ENCODE assay signal across 1 cellular context in genomic region chr6:40714576-40715500, GRCh38.
A peak's percentile ranks its signal among the peaks of the same experiment; 100 is the strongest.
TF ChIP-seq lines count a peak whose summit lies in the region.

No MANE protein-coding gene starts in this region.

TF ChIP-seq in HepG2, 621 proteins besides CTCF, POLR2A, EP300 and RAD21 (continued from another document and continues in another):
- TF ChIP-seq TCF12 (IDR thresholded peaks at IDR 0.05) = no peak
- TF ChIP-seq TCF12 (CRISPR knock-in tag; IDR thresholded peaks at IDR 0.05) = no peak
- TF ChIP-seq ZFP36L1 (CRISPR knock-in tag; IDR thresholded peaks at IDR 0.05) = no peak; the same call in 1 of the 2 replicates
- TF ChIP-seq TOPORS (CRISPR knock-in tag; IDR thresholded peaks at IDR 0.05) = no peak
- TF ChIP-seq SPEN (CRISPR knock-in tag; IDR thresholded peaks at IDR 0.05; ENCODE audit: low read depth) = no peak
- TF ChIP-seq SRSF4 (IDR thresholded peaks at IDR 0.05; ENCODE audit: low read depth, low read length, poor library complexity, severe bottlenecking) = no peak
- no peak for TF ChIP-seq ZSCAN31 (CRISPR knock-in tag; IDR thresholded peaks at IDR 0.05; ENCODE audit: low read depth)
- no peak for TF ChIP-seq ZNF20 (CRISPR knock-in tag; IDR thresholded peaks at IDR 0.05)
- no peak for TF ChIP-seq ZFP41 (CRISPR knock-in tag; IDR thresholded peaks at IDR 0.05; ENCODE audit: borderline replicate concordance)
- no peak for TF ChIP-seq ZNF101 (CRISPR knock-in tag; IDR thresholded peaks at IDR 0.05; ENCODE audit: borderline replicate concordance, low read depth)
- TF ChIP-seq HNF4A (CRISPR knock-in tag; IDR thresholded peaks at IDR 0.05) = peak; percentile 18; the same call in 1 of the 2 replicates
- no peak for TF ChIP-seq ZNF740 (CRISPR knock-in tag; IDR thresholded peaks at IDR 0.05)
- TF ChIP-seq THAP9 (CRISPR knock-in tag; IDR thresholded peaks at IDR 0.05; ENCODE audit: borderline replicate concordance) = peak; percentile 96
- TF ChIP-seq ZNF382 (CRISPR knock-in tag; IDR thresholded peaks at IDR 0.05; ENCODE audit: borderline replicate concordance) = no peak
- TF ChIP-seq TRIM22 (IDR thresholded peaks at IDR 0.05) = no peak
- peak; percentile 79; the same call in 1 of the 2 replicates for TF ChIP-seq MEIS1 (CRISPR knock-in tag; IDR thresholded peaks at IDR 0.05; ENCODE audit: borderline replicate concordance)
- no peak for TF ChIP-seq KDM3A (CRISPR knock-in tag; IDR thresholded peaks at IDR 0.05; ENCODE audit: low read depth)
- no peak for TF ChIP-seq ZNF883 (CRISPR knock-in tag; IDR thresholded peaks at IDR 0.05; ENCODE audit: not compliant biosample characterization)
- TF ChIP-seq MYC (CRISPR knock-in tag; IDR thresholded peaks at IDR 0.05; ENCODE audit: borderline replicate concordance) = no peak
- peak; percentile 62 for TF ChIP-seq ZNF350 (CRISPR knock-in tag; IDR thresholded peaks at IDR 0.05; ENCODE audit: borderline replicate concordance, low read depth)
- TF ChIP-seq ZNF556 (CRISPR knock-in tag; IDR thresholded peaks at IDR 0.05; ENCODE audit: borderline replicate concordance) = no peak; the same call in 1 of the 2 replicates
- TF ChIP-seq ZSCAN5A (CRISPR knock-in tag; IDR thresholded peaks at IDR 0.05; ENCODE audit: borderline replicate concordance) = no peak
- no peak for TF ChIP-seq RFX1 (IDR thresholded peaks at IDR 0.05)
- no peak for TF ChIP-seq KLF11 (CRISPR knock-in tag; IDR thresholded peaks at IDR 0.05)
- no peak for TF ChIP-seq TMF1 (CRISPR knock-in tag; IDR thresholded peaks at IDR 0.05; ENCODE audit: low read depth)
- peak; percentile 80 for TF ChIP-seq ELF3 (CRISPR knock-in tag; IDR thresholded peaks at IDR 0.05)
- TF ChIP-seq ZNF512B (CRISPR knock-in tag; IDR thresholded peaks at IDR 0.05; ENCODE audit: borderline replicate concordance) = no peak
- peak; percentile 77; the same call in 1 of the 2 replicates for TF ChIP-seq NR2F2 (IDR thresholded peaks at IDR 0.05; ENCODE audit: borderline replicate concordance, low read depth)
- peak; percentile 70 for TF ChIP-seq XRCC5 (optimal IDR thresholded peaks at IDR 0.05; ENCODE audit: low read length)
- TF ChIP-seq THRA (CRISPR knock-in tag; IDR thresholded peaks at IDR 0.05; ENCODE audit: borderline replicate concordance) = no peak
- TF ChIP-seq BRCA1 (CRISPR knock-in tag; IDR thresholded peaks at IDR 0.05) = no peak
- no peak for TF ChIP-seq ZNF639 (CRISPR knock-in tag; conservative IDR thresholded peaks at IDR 0.05)
- TF ChIP-seq ZBTB20 (CRISPR knock-in tag; IDR thresholded peaks at IDR 0.05; ENCODE audit: borderline replicate concordance, low read depth) = no peak
- no peak for TF ChIP-seq ZUFSP (CRISPR knock-in tag; IDR thresholded peaks at IDR 0.05; ENCODE audit: borderline replicate concordance)
- TF ChIP-seq MBD4 (IDR thresholded peaks at IDR 0.05; ENCODE audit: borderline replicate concordance, low read length) = no peak
- no peak for TF ChIP-seq ZNF484 (CRISPR knock-in tag; IDR thresholded peaks at IDR 0.05; ENCODE audit: borderline replicate concordance, low read depth)
- no peak for TF ChIP-seq ATF5 (CRISPR knock-in tag; IDR thresholded peaks at IDR 0.05; ENCODE audit: low read depth)
- no peak for TF ChIP-seq ESRRA (CRISPR knock-in tag; IDR thresholded peaks at IDR 0.05; ENCODE audit: low read depth)
- 0 out of 2 replicates have a peak, but pooled peaks have one; percentile 64 for TF ChIP-seq ZNF446 (CRISPR knock-in tag; IDR thresholded peaks at IDR 0.05)
- no peak for TF ChIP-seq SALL2 (CRISPR knock-in tag; IDR thresholded peaks at IDR 0.05)
- TF ChIP-seq SMYD3 (CRISPR knock-in tag; IDR thresholded peaks at IDR 0.05) = no peak
- TF ChIP-seq ZNF660 (CRISPR knock-in tag; IDR thresholded peaks at IDR 0.05; ENCODE audit: borderline replicate concordance, low read depth) = no peak
- no peak for TF ChIP-seq PCBP1 (IDR thresholded peaks at IDR 0.05; ENCODE audit: borderline replicate concordance, low read depth, low read length)
- TF ChIP-seq GRHL1 (CRISPR knock-in tag; conservative IDR thresholded peaks at IDR 0.05) = no peak
- TF ChIP-seq MAX (IDR thresholded peaks at IDR 0.05) = peak; percentile 51; the same call in 1 of the 2 replicates
